ENCODE assay signal across 7 cellular contexts in genomic region chr7:6530626-6531491, GRCh38. TPM values are rescaled to one million over a fixed set of nuclear protein-coding genes. Genes with fewer than 3 reads are reported as not detected.
DNase-seq lines count a peak whose midpoint lies in the region; ATAC-seq, FAIRE-seq and TF ChIP-seq lines count a peak whose summit lies in the region.

No MANE protein-coding gene starts in this region.

- H3K27me3 ChIP-seq in OCI-LY1 (ENCODE audit: insufficient read depth, low read length) (peaks cover 12% of the 10 kb centered on the region; the same call in 1 of the 2 replicates), HepG2 (ENCODE audit: control insufficient read depth in 1 of 2, insufficient read depth in 2 of 2, low read length in 2 of 2) (peaks cover 18 to 68% of the 10 kb centered on the region in 2 experiments)

- H3K9me2 ChIP-seq in OCI-LY1 (ENCODE audit: low read depth, low read length): no peaks in the 10 kb centered on the region

- POLR2A ChIA-PET in HepG2 (lab: Yijun Ruan, JAX): no interaction called here

- WGBS in HepG2 (ENCODE audit: low lambda C conversion rate): 4% methylated on average over 33 of the region's 74 CpGs

- no peaks in the 10 kb centered on the region for H3F3A ChIP-seq in OCI-LY1 (ENCODE audit: insufficient read depth, low read length)

- TF ChIP-seq EP300 in HepG2 (IDR thresholded peaks at IDR 0.05; ENCODE audit: low read depth in 2 of 2, low read length in 2 of 2) (no peak), HepG2 (CRISPR knock-in tag; IDR thresholded peaks at IDR 0.05; ENCODE audit: borderline replicate concordance) (no peak)

- H2AFZ ChIP-seq in OCI-LY1 (ENCODE audit: low read length) (no peak overlapping the region), HepG2 (ENCODE audit: low read length) (no peak overlapping the region)

- H3K36me3 Mint-ChIP-seq in activated naive CD4-positive, alpha-beta T cell treated with anti-CD3 and anti-CD28 coated beads, Interleukin-2, amount 50 U/mL, for 24 hours: no peaks in the 10 kb centered on the region

- H3K79me2 ChIP-seq in OCI-LY1 (ENCODE audit: insufficient read depth, low read length): no peaks in the 10 kb centered on the region
- H3K79me2 ChIP-seq in HepG2 (ENCODE audit: insufficient read depth, low read length): no peaks in the 10 kb centered on the region

- H3K9me3 Mint-ChIP-seq in activated naive CD4-positive, alpha-beta T cell treated with anti-CD3 and anti-CD28 coated beads, Interleukin-2, amount 50 U/mL, for 24 hours: no peaks in the 10 kb centered on the region

- H3K4me1 ChIP-seq in OCI-LY1 (ENCODE audit: insufficient read depth, low read length, severe bottlenecking) (peaks cover 7% of the 10 kb centered on the region), HepG2 (ENCODE audit: insufficient read depth, low read length) (peaks cover 33% of the 10 kb centered on the region)

- peak; percentile 40 for ATAC-seq in GM21447 (IDR thresholded peaks at IDR 0.05; ENCODE audit: unreplicated experiment)
- ATAC-seq in HepG2: peak; percentile 20
- no peak for ATAC-seq in HG03354 (IDR thresholded peaks at IDR 0.05; ENCODE audit: poor library complexity, severe bottlenecking, unreplicated experiment)

- CTCF ChIA-PET in HepG2 (lab: Yijun Ruan, JAX; ENCODE audit: low intra/inter-chr PET ratio, low total read pairs): no interaction called here

- peaks cover 10% of the 10 kb centered on the region for H3K27me3 Mint-ChIP-seq in activated naive CD4-positive, alpha-beta T cell treated with anti-CD3 and anti-CD28 coated beads, Interleukin-2, amount 50 U/mL, for 24 hours

- peak overlapping the region; percentile 54; the same call in 1 of the 2 replicates for H3K9ac ChIP-seq in OCI-LY1 (ENCODE audit: low read length)
- no peak overlapping the region for H3K9ac ChIP-seq in HepG2 (ENCODE audit: insufficient read depth, low read depth, low read length)

- intact Hi-C loops in HepG2 (cut with micrococcal nuclease; ENCODE audit: unreplicated experiment): no loop called here

- H3K4me3 ChIP-seq in OCI-LY1 (ENCODE audit: low read depth, low read length, poor library complexity, severe bottlenecking) (peak overlapping the region; percentile 66), HepG2 (replicated peaks in 1 of 3; ENCODE audit: insufficient read depth in 1 of 3, low read depth in 2 of 3, low read length in 3 of 3) (peak overlapping the region; percentile 54 to 66 (median 56))

- H3K27ac ChIP-seq in OCI-LY1 (ENCODE audit: low read depth, low read length, poor library complexity, severe bottlenecking) (no peak overlapping the region), HepG2 (ENCODE audit: extremely low read length, insufficient read depth, low read length) (no peak overlapping the region)

- DNase-seq in HepG2 (ENCODE audit: low spot score) (no peak), NCI-H2029 (lab: John Stamatoyannopoulos, UW) (no peak)
- DNase-seq in stimulated activated CD8-positive, alpha-beta memory T cell treated with anti-CD3 and anti-CD28 coated beads, Interleukin-2, amount 100 ng/mL, for 48 hours (ENCODE audit: low read depth in 2 of 2): peak; percentile 61 to 63

- BruUV-seq in HepG2 (replicated peaks; lab: Mats Ljungman, UMichigan): no TSS peak

- H4K20me1 ChIP-seq in OCI-LY1 (ENCODE audit: insufficient read depth, low read length) (no peaks in the 10 kb centered on the region), HepG2 (ENCODE audit: insufficient read depth, low read length) (no peaks in the 10 kb centered on the region)

- H3K27ac Mint-ChIP-seq in activated naive CD4-positive, alpha-beta T cell treated with anti-CD3 and anti-CD28 coated beads, Interleukin-2, amount 50 U/mL, for 24 hours: no peak overlapping the region

- TF ChIP-seq RAD21 in HepG2 (CRISPR knock-in tag; IDR thresholded peaks at IDR 0.05): no peak

- H3K36me3 ChIP-seq in OCI-LY1 (ENCODE audit: insufficient read depth, low read length) (no peaks in the 10 kb centered on the region), HepG2 (replicated peaks in 1 of 2; ENCODE audit: control insufficient read depth in 1 of 2, insufficient read depth in 2 of 2, low read length in 2 of 2) (no peaks in the 10 kb centered on the region)

- no peak for FAIRE-seq in HepG2 (lab: Jason Lieb, UNC)

- no peak for TF ChIP-seq CTCF in OCI-LY1 (IDR thresholded peaks at IDR 0.05; ENCODE audit: low read length)
- TF ChIP-seq CTCF in HepG2 (CRISPR knock-in tag; IDR thresholded peaks at IDR 0.05): no peak

- no peak for TF ChIP-seq POLR2A in HepG2 (IDR thresholded peaks at IDR 0.05; ENCODE audit: insufficient read depth in 1 of 2, low read depth in 2 of 2, low read length in 2 of 2)

- in situ Hi-C loops in HepG2 (cut with HindIII; ENCODE audit: extremely low pct_ligation_motif_present, low pct_unique_long_range_greater_than_20kb): no loop called here

- H3K4me2 ChIP-seq in OCI-LY1 (ENCODE audit: low read length): peak overlapping the region; percentile 87
- H3K4me2 ChIP-seq in HepG2 (ENCODE audit: low read depth, low read length): peak overlapping the region; percentile 84

- H3K4me1 Mint-ChIP-seq in activated naive CD4-positive, alpha-beta T cell treated with anti-CD3 and anti-CD28 coated beads, Interleukin-2, amount 50 U/mL, for 24 hours: peaks cover 6% of the 10 kb centered on the region

- H3K4me3 Mint-ChIP-seq in activated naive CD4-positive, alpha-beta T cell treated with anti-CD3 and anti-CD28 coated beads, Interleukin-2, amount 50 U/mL, for 24 hours: peak overlapping the region; percentile 79

- H3K9me3 ChIP-seq in OCI-LY1 (ENCODE audit: low read length) (no peaks in the 10 kb centered on the region), HepG2 (ENCODE audit: low read length) (no peaks in the 10 kb centered on the region)

RNA-seq across cellular contexts. Expression of gene GRID2IP, which starts 20.4 kb away (rescaled TPM):
- not detected in 2 replicates for total RNA-seq in HepG2 (2016; rRNA removed; fragmentation: Illumina TruSeq; extraction: Trizol)
- not detected in 2 replicates for total RNA-seq in HepG2 (2016; cell fraction: cytosol; rRNA removed; fragmentation: Illumina TruSeq; extraction: Trizol; ENCODE audit: low read depth)
- 0.04 TPM in 1 of 2 replicates, not detected in the other for total RNA-seq in HepG2 (2016; cell fraction: insoluble cytoplasmic fraction; rRNA removed; fragmentation: Illumina TruSeq; extraction: Trizol)
- total RNA-seq in HepG2 (2016; cell fraction: membrane; rRNA removed; fragmentation: Illumina TruSeq; extraction: Trizol): not detected in 2 replicates
- total RNA-seq in HepG2 (2016; cell fraction: nucleus; rRNA removed; fragmentation: Illumina TruSeq; extraction: Trizol): not detected in 2 replicates
- 0.03 TPM in 1 of 2 replicates, not detected in the other for polyA plus RNA-seq in HepG2 (2011; rRNA removed)
- polyA plus RNA-seq in HepG2 (2011; cell fraction: cytosol; rRNA removed): 0.01 TPM in 1 of 2 replicates, not detected in the other
- 0.27 and 0.42 TPM in 2 replicates for polyA plus RNA-seq in HepG2 (2011; cell fraction: nucleus; rRNA removed)
- polyA plus RNA-seq in HepG2 (2012): not detected in 2 replicates
- not detected in 2 replicates for polyA plus RNA-seq in HepG2 (2016; cell fraction: cytosol; fragmentation: Illumina TruSeq; extraction: Trizol; ENCODE audit: low read depth)
- not detected in 2 replicates for polyA plus RNA-seq in HepG2 (2016; cell fraction: insoluble cytoplasmic fraction; fragmentation: Illumina TruSeq; extraction: Trizol; ENCODE audit: low read depth)
- not detected in 2 replicates for polyA plus RNA-seq in HepG2 (2016; cell fraction: membrane; fragmentation: Illumina TruSeq; extraction: Trizol; ENCODE audit: low read depth)
- not detected in 2 replicates for polyA plus RNA-seq in HepG2 (2016; cell fraction: nucleus; fragmentation: Illumina TruSeq; extraction: Trizol; ENCODE audit: insufficient read depth, low read depth)
- 0.20 TPM in 1 of 2 replicates, not detected in the other for polyA minus RNA-seq in HepG2 (2011; rRNA and poly(A)+ RNA removed; ENCODE audit: low replicate concordance)
- polyA minus RNA-seq in HepG2 (2011; cell fraction: cytosol; rRNA and poly(A)+ RNA removed): not detected in 2 replicates
- 0.13 and 0.25 TPM in 2 replicates for polyA minus RNA-seq in HepG2 (2011; cell fraction: nucleus; rRNA and poly(A)+ RNA removed)

RNA-seq across cellular contexts. Expression of gene ZDHHC4, which starts 46.4 kb away (rescaled TPM):
- total RNA-seq in HepG2 (2016; rRNA removed; fragmentation: Illumina TruSeq; extraction: Trizol): 65.4 and 83.2 TPM in 2 replicates
- 226 and 246 TPM in 2 replicates for total RNA-seq in HepG2 (2016; cell fraction: cytosol; rRNA removed; fragmentation: Illumina TruSeq; extraction: Trizol; ENCODE audit: low read depth)
- total RNA-seq in HepG2 (2016; cell fraction: insoluble cytoplasmic fraction; rRNA removed; fragmentation: Illumina TruSeq; extraction: Trizol): 68.5 and 81.1 TPM in 2 replicates
- total RNA-seq in HepG2 (2016; cell fraction: membrane; rRNA removed; fragmentation: Illumina TruSeq; extraction: Trizol): 224 and 257 TPM in 2 replicates
- total RNA-seq in HepG2 (2016; cell fraction: nucleus; rRNA removed; fragmentation: Illumina TruSeq; extraction: Trizol): 64.6 and 66.3 TPM in 2 replicates
- 164 and 188 TPM in 2 replicates for polyA plus RNA-seq in HepG2 (2011; rRNA removed)
- polyA plus RNA-seq in HepG2 (2011; cell fraction: cytosol; rRNA removed): 211 and 259 TPM in 2 replicates
- polyA plus RNA-seq in HepG2 (2011; cell fraction: nucleus; rRNA removed): 123 and 147 TPM in 2 replicates
- 113 and 117 TPM in 2 replicates for polyA plus RNA-seq in HepG2 (2012)
- polyA plus RNA-seq in HepG2 (2016; cell fraction: cytosol; fragmentation: Illumina TruSeq; extraction: Trizol; ENCODE audit: low read depth): 267 and 344 TPM in 2 replicates
- 67.4 and 79.0 TPM in 2 replicates for polyA plus RNA-seq in HepG2 (2016; cell fraction: insoluble cytoplasmic fraction; fragmentation: Illumina TruSeq; extraction: Trizol; ENCODE audit: low read depth)
- 232 and 277 TPM in 2 replicates for polyA plus RNA-seq in HepG2 (2016; cell fraction: membrane; fragmentation: Illumina TruSeq; extraction: Trizol; ENCODE audit: low read depth)
- polyA plus RNA-seq in HepG2 (2016; cell fraction: nucleus; fragmentation: Illumina TruSeq; extraction: Trizol; ENCODE audit: insufficient read depth, low read depth): 95.8 and 95.9 TPM in 2 replicates
- polyA minus RNA-seq in HepG2 (2011; rRNA and poly(A)+ RNA removed; ENCODE audit: low replicate concordance): 201 and 369 TPM in 2 replicates
- polyA minus RNA-seq in HepG2 (2011; cell fraction: cytosol; rRNA and poly(A)+ RNA removed): 60.4 and 76.0 TPM in 2 replicates
- polyA minus RNA-seq in HepG2 (2011; cell fraction: nucleus; rRNA and poly(A)+ RNA removed): 68.5 and 88.6 TPM in 2 replicates

RNA-seq across cellular contexts. Expression of gene KDELR2, which starts 46.9 kb away (rescaled TPM):
- total RNA-seq in HepG2 (2016; rRNA removed; fragmentation: Illumina TruSeq; extraction: Trizol): 118 and 194 TPM in 2 replicates
- total RNA-seq in HepG2 (2016; cell fraction: cytosol; rRNA removed; fragmentation: Illumina TruSeq; extraction: Trizol; ENCODE audit: low read depth): 89.6 and 109 TPM in 2 replicates
- 120 and 181 TPM in 2 replicates for total RNA-seq in HepG2 (2016; cell fraction: insoluble cytoplasmic fraction; rRNA removed; fragmentation: Illumina TruSeq; extraction: Trizol)
- 185 and 203 TPM in 2 replicates for total RNA-seq in HepG2 (2016; cell fraction: membrane; rRNA removed; fragmentation: Illumina TruSeq; extraction: Trizol)
- 159 and 179 TPM in 2 replicates for total RNA-seq in HepG2 (2016; cell fraction: nucleus; rRNA removed; fragmentation: Illumina TruSeq; extraction: Trizol)
- 167 and 220 TPM in 2 replicates for polyA plus RNA-seq in HepG2 (2011; rRNA removed)
- polyA plus RNA-seq in HepG2 (2011; cell fraction: cytosol; rRNA removed): 151 and 187 TPM in 2 replicates
- polyA plus RNA-seq in HepG2 (2011; cell fraction: nucleus; rRNA removed): 68.9 and 73.8 TPM in 2 replicates
- polyA plus RNA-seq in HepG2 (2012): 149 and 242 TPM in 2 replicates
- 230 and 315 TPM in 2 replicates for polyA plus RNA-seq in HepG2 (2016; cell fraction: cytosol; fragmentation: Illumina TruSeq; extraction: Trizol; ENCODE audit: low read depth)
- polyA plus RNA-seq in HepG2 (2016; cell fraction: insoluble cytoplasmic fraction; fragmentation: Illumina TruSeq; extraction: Trizol; ENCODE audit: low read depth): 186 and 202 TPM in 2 replicates
- 266 and 311 TPM in 2 replicates for polyA plus RNA-seq in HepG2 (2016; cell fraction: membrane; fragmentation: Illumina TruSeq; extraction: Trizol; ENCODE audit: low read depth)
- polyA plus RNA-seq in HepG2 (2016; cell fraction: nucleus; fragmentation: Illumina TruSeq; extraction: Trizol; ENCODE audit: insufficient read depth, low read depth): 443 and 455 TPM in 2 replicates
- 133 and 182 TPM in 2 replicates for polyA minus RNA-seq in HepG2 (2011; rRNA and poly(A)+ RNA removed; ENCODE audit: low replicate concordance)
- 108 and 113 TPM in 2 replicates for polyA minus RNA-seq in HepG2 (2011; cell fraction: cytosol; rRNA and poly(A)+ RNA removed)
- polyA minus RNA-seq in HepG2 (2011; cell fraction: nucleus; rRNA and poly(A)+ RNA removed): 69.6 and 80.1 TPM in 2 replicates

RNA-seq across cellular contexts. Expression of gene INTS15, which starts 59.0 kb away (rescaled TPM):
- 8.7 and 16.3 TPM in 2 replicates for total RNA-seq in HepG2 (2016; rRNA removed; fragmentation: Illumina TruSeq; extraction: Trizol)
- 6.0 and 7.2 TPM in 2 replicates for total RNA-seq in HepG2 (2016; cell fraction: cytosol; rRNA removed; fragmentation: Illumina TruSeq; extraction: Trizol; ENCODE audit: low read depth)
- total RNA-seq in HepG2 (2016; cell fraction: insoluble cytoplasmic fraction; rRNA removed; fragmentation: Illumina TruSeq; extraction: Trizol): 9.9 and 14.0 TPM in 2 replicates
- total RNA-seq in HepG2 (2016; cell fraction: membrane; rRNA removed; fragmentation: Illumina TruSeq; extraction: Trizol): 11.2 and 14.4 TPM in 2 replicates
- 11.9 and 12.9 TPM in 2 replicates for total RNA-seq in HepG2 (2016; cell fraction: nucleus; rRNA removed; fragmentation: Illumina TruSeq; extraction: Trizol)
- 23.3 and 25.7 TPM in 2 replicates for polyA plus RNA-seq in HepG2 (2011; rRNA removed)
- 20.5 and 21.6 TPM in 2 replicates for polyA plus RNA-seq in HepG2 (2011; cell fraction: cytosol; rRNA removed)
- polyA plus RNA-seq in HepG2 (2011; cell fraction: nucleus; rRNA removed): 35.7 and 36.4 TPM in 2 replicates
- 15.0 and 22.4 TPM in 2 replicates for polyA plus RNA-seq in HepG2 (2012)
- 8.3 and 10.5 TPM in 2 replicates for polyA plus RNA-seq in HepG2 (2016; cell fraction: cytosol; fragmentation: Illumina TruSeq; extraction: Trizol; ENCODE audit: low read depth)
- 14.6 and 18.9 TPM in 2 replicates for polyA plus RNA-seq in HepG2 (2016; cell fraction: insoluble cytoplasmic fraction; fragmentation: Illumina TruSeq; extraction: Trizol; ENCODE audit: low read depth)
- polyA plus RNA-seq in HepG2 (2016; cell fraction: membrane; fragmentation: Illumina TruSeq; extraction: Trizol; ENCODE audit: low read depth): 17.1 and 18.2 TPM in 2 replicates
- 25.3 and 31.3 TPM in 2 replicates for polyA plus RNA-seq in HepG2 (2016; cell fraction: nucleus; fragmentation: Illumina TruSeq; extraction: Trizol; ENCODE audit: insufficient read depth, low read depth)
- 22.2 and 22.4 TPM in 2 replicates for polyA minus RNA-seq in HepG2 (2011; rRNA and poly(A)+ RNA removed; ENCODE audit: low replicate concordance)
- 9.6 and 10.0 TPM in 2 replicates for polyA minus RNA-seq in HepG2 (2011; cell fraction: cytosol; rRNA and poly(A)+ RNA removed)
- 11.3 and 12.3 TPM in 2 replicates for polyA minus RNA-seq in HepG2 (2011; cell fraction: nucleus; rRNA and poly(A)+ RNA removed)

Comparison
In these comparisons a context has a peak if more than half of its experiments do, and no peak if none do; other contexts are left out.
1. DNase-seq: peak in stimulated activated CD8-positive, alpha-beta memory T cell treated with anti-CD3 and anti-CD28 coated beads, Interleukin-2, amount 100 ng/mL, for 48 hours (2 of 2); none in HepG2 (single experiment) and NCI-H2029 (single experiment).